ENCODE assay signal across 8 cellular contexts in genomic region chr9:96502834-96503748, GRCh38. TPM values are rescaled to one million over a fixed set of nuclear protein-coding genes. Genes with fewer than 3 reads are reported as not detected.
DNase-seq lines count a peak whose midpoint lies in the region; ATAC-seq and TF ChIP-seq lines count a peak whose summit lies in the region.
"Not testable (repeated sequence)": the region's sequence is repeated elsewhere in the genome, so short reads cannot be mapped to it uniquely, and the experiment has no call there.

No MANE protein-coding gene starts in this region.

- H3K9ac ChIP-seq in HUES6 (ENCODE audit: low read length), result not testable (repeated sequence)

- TF ChIP-seq POLR2A in gastrocnemius medialis (IDR thresholded peaks at IDR 0.05), result not testable (repeated sequence)

- peaks cover 46% of the 10 kb centered on the region for H3K4me1 ChIP-seq in HUES6 (ENCODE audit: control insufficient read depth, insufficient read depth, low read length)
- not testable (repeated sequence) for H3K4me1 ChIP-seq in gastrocnemius medialis
- peaks cover 0 to 67% (median 23%) of the 10 kb centered on the region in 4 donors for H3K4me1 ChIP-seq in tibial artery

- H3K4me3 ChIP-seq in HUES6 (ENCODE audit: low read depth, low read length); gastrocnemius medialis; tibial artery: not testable (repeated sequence)
- peak overlapping the region in 56 of 59 donors; percentile 5 to 67 (median 42) for H3K4me3 ChIP-seq in dorsolateral prefrontal cortex

- not testable (repeated sequence) for H3K36me3 ChIP-seq in HUES6 (ENCODE audit: control insufficient read depth, insufficient read depth, low read length); gastrocnemius medialis; tibial artery

- intact Hi-C loops in dorsolateral prefrontal cortex (cut with DNase I), result loop anchor here (2.0 to 5.0 kb wide), 4 partner anchors 54 to 154 kb away; partner anchors contain the start of genes CDC14B (in 1 of the 2) and PRXL2C (in 1 of the 2)
- intact Hi-C loops in gastrocnemius medialis (cut with DNase I; ENCODE audit: low total_unique reads); tibial artery (cut with DNase I; ENCODE audit: low total_unique reads): not testable (repeated sequence)

- H3K27ac ChIP-seq in HUES6 (ENCODE audit: low read depth, low read length) (peak overlapping the region; percentile 30; the same call in 1 of the 2 replicates), angular gyrus (ENCODE audit: low read depth, low read length) (peak overlapping the region; percentile 90), dorsolateral prefrontal cortex (peak overlapping the region; percentile 62 to 98 (median 93)), layer of hippocampus (ENCODE audit: low read depth, low read length) (peak overlapping the region; percentile 84), gastrocnemius medialis (peak overlapping the region in 3 of 4 donors; percentile 7 to 21 (median 16))
- not testable (repeated sequence) for H3K27ac ChIP-seq in tibial artery

- not testable (repeated sequence) for H3K9me3 ChIP-seq in HUES6 (ENCODE audit: control insufficient read depth, insufficient read depth, low read depth, low read length); gastrocnemius medialis; tibial artery

- not testable (repeated sequence) for TF ChIP-seq CTCF in dorsolateral prefrontal cortex (IDR thresholded peaks at IDR 0.05 in 54 of 56, conservative IDR thresholded peaks at IDR 0.05 in 2 of 56; ENCODE audit: low read depth in 1 of 56, partially characterized antibody in 56 of 56); gastrocnemius medialis (IDR thresholded peaks at IDR 0.05 in 4 of 5, conservative IDR thresholded peaks at IDR 0.05 in 1 of 5); tibial artery (IDR thresholded peaks at IDR 0.05)

- in situ Hi-C loops in gastrocnemius medialis (cut with MboI; ENCODE audit: low sequenced_read_pairs in 4 of 4), result not testable (repeated sequence)

- H3K27me3 ChIP-seq in HUES6 (ENCODE audit: control insufficient read depth, insufficient read depth, low read length); dorsolateral prefrontal cortex; layer of hippocampus (ENCODE audit: control insufficient read depth, insufficient read depth, low read length); gastrocnemius medialis; tibial artery: not testable (repeated sequence)

- DNase-seq in EH (ENCODE audit: low read depth) (peak; percentile 45), fibroblast of the conjunctiva (ENCODE audit: low read depth) (peak; percentile 65), gastrocnemius medialis (peak in 1 of 2 donors; percentile 33), tibial artery (peak; percentile 57 to 64)
- not testable (repeated sequence) for DNase-seq in dorsolateral prefrontal cortex

- ATAC-seq in gastrocnemius medialis, result peak; percentile 60 to 64

RNA-seq across cellular contexts. Expression of gene HABP4, which starts 53.1 kb away (rescaled TPM):
- total RNA-seq in dorsolateral prefrontal cortex (100 to 1,000 TPM in 42 of 120 experiments, 10 to 100 TPM in 78; 55.7 to 140 (median 94.3) TPM), gastrocnemius medialis (10 to 100 TPM in 3 of 4 donors, 1 to 10 TPM in 1; 6.2 to 19.3 (median 12.3) TPM)
